Comparison of ENCODE assay signal across 5 cellular contexts in genomic region chr1:120405348-120405747, GRCh38. TPM values are rescaled to one million over a fixed set of nuclear protein-coding genes. Genes with fewer than 3 reads are reported as not detected.
DNase-seq lines count a peak whose midpoint lies in the region; ATAC-seq and TF ChIP-seq lines count a peak whose summit lies in the region.
"Not testable (repeated sequence)": the region's sequence is repeated elsewhere in the genome, so short reads cannot be mapped to it uniquely, and the experiment has no call there.

No MANE protein-coding gene starts in this region.

- H3K36me3 Mint-ChIP-seq in CD4-positive, CD25-positive, alpha-beta regulatory T cell; T-cell; central memory CD8-positive, alpha-beta T cell (ENCODE audit: insufficient read depth); naive thymus-derived CD8-positive, alpha-beta T cell: not testable (repeated sequence)

- not testable (repeated sequence) for DNase-seq in CD4-positive, CD25-positive, alpha-beta regulatory T cell; DND-41; T-cell; central memory CD8-positive, alpha-beta T cell (ENCODE audit: low spot score in 2 of 2); naive thymus-derived CD8-positive, alpha-beta T cell

- H3K9me3 ChIP-seq in CD4-positive, CD25-positive, alpha-beta regulatory T cell (ENCODE audit: control insufficient read depth in 2 of 2, low read length in 2 of 2); DND-41 (ENCODE audit: insufficient read depth, low read length, severe bottlenecking): not testable (repeated sequence)

- H3K4me1 Mint-ChIP-seq in CD4-positive, CD25-positive, alpha-beta regulatory T cell; T-cell; central memory CD8-positive, alpha-beta T cell; naive thymus-derived CD8-positive, alpha-beta T cell: not testable (repeated sequence)

- not testable (repeated sequence) for H2AFZ ChIP-seq in DND-41 (ENCODE audit: low read depth, low read length)

- not testable (repeated sequence) for H4K20me1 ChIP-seq in DND-41 (ENCODE audit: insufficient read depth, low read length)

- H3K4me2 ChIP-seq in DND-41 (ENCODE audit: insufficient read depth, low read length): not testable (repeated sequence)

- H3K27me3 Mint-ChIP-seq in CD4-positive, CD25-positive, alpha-beta regulatory T cell; T-cell; central memory CD8-positive, alpha-beta T cell; naive thymus-derived CD8-positive, alpha-beta T cell: not testable (repeated sequence)

- ATAC-seq in CD4-positive, CD25-positive, alpha-beta regulatory T cell (ENCODE audit: low read depth in 2 of 2): peak; percentile 45 to 63
- ATAC-seq in DND-41 (ENCODE audit: insufficient read depth, low read depth) (peak; percentile 76), T-cell (replicated peaks in 1 of 4) (peak; percentile 65 to 87 (median 76))
- peak; percentile 52 for ATAC-seq in central memory CD8-positive, alpha-beta T cell (replicated peaks; ENCODE audit: extremely low read depth, poor library complexity, severe bottlenecking)
- peak; percentile 47 to 64 for ATAC-seq in naive thymus-derived CD8-positive, alpha-beta T cell

- not testable (repeated sequence) for H3K36me3 ChIP-seq in CD4-positive, CD25-positive, alpha-beta regulatory T cell (ENCODE audit: control insufficient read depth, insufficient read depth, low read length); DND-41 (ENCODE audit: insufficient read depth, low read length)

- not testable (repeated sequence) for H3K4me1 ChIP-seq in CD4-positive, CD25-positive, alpha-beta regulatory T cell (ENCODE audit: control insufficient read depth, insufficient read depth, low read length, poor library complexity, severe bottlenecking); DND-41 (ENCODE audit: insufficient read depth, low read length)

- H3K27ac ChIP-seq in CD4-positive, CD25-positive, alpha-beta regulatory T cell (ENCODE audit: insufficient read depth, low read length, poor library complexity, severe bottlenecking); DND-41 (ENCODE audit: low read length): not testable (repeated sequence)

- TF ChIP-seq CTCF in DND-41 (IDR thresholded peaks at IDR 0.05; ENCODE audit: borderline replicate concordance, extremely low read depth, low read length, poor library complexity, severe bottlenecking): not testable (repeated sequence)

- H3K4me3 Mint-ChIP-seq in CD4-positive, CD25-positive, alpha-beta regulatory T cell; T-cell; central memory CD8-positive, alpha-beta T cell; naive thymus-derived CD8-positive, alpha-beta T cell: not testable (repeated sequence)

- not testable (repeated sequence) for H3K27ac Mint-ChIP-seq in CD4-positive, CD25-positive, alpha-beta regulatory T cell; T-cell; central memory CD8-positive, alpha-beta T cell (ENCODE audit: low read depth); naive thymus-derived CD8-positive, alpha-beta T cell

- H3K79me2 ChIP-seq in DND-41 (ENCODE audit: insufficient read depth, low read length): not testable (repeated sequence)

- H3K27me3 ChIP-seq in CD4-positive, CD25-positive, alpha-beta regulatory T cell (ENCODE audit: control insufficient read depth, insufficient read depth, low read length); DND-41 (ENCODE audit: insufficient read depth, low read length, poor library complexity): not testable (repeated sequence)

- CTCF ChIA-PET in T-cell (lab: Charles Lee): not testable (repeated sequence)

- not testable (repeated sequence) for H3K9me3 Mint-ChIP-seq in CD4-positive, CD25-positive, alpha-beta regulatory T cell; T-cell; central memory CD8-positive, alpha-beta T cell; naive thymus-derived CD8-positive, alpha-beta T cell

- H3K4me3 ChIP-seq in CD4-positive, CD25-positive, alpha-beta regulatory T cell (ENCODE audit: low read depth, low read length); DND-41 (ENCODE audit: low read depth in 1 of 2, low read length in 2 of 2): not testable (repeated sequence)

- H3K9ac ChIP-seq in DND-41 (ENCODE audit: low read depth, low read length): not testable (repeated sequence)

- POLR2A ChIA-PET in T-cell (lab: Charles Lee); naive thymus-derived CD8-positive, alpha-beta T cell (lab: Charles Lee): not testable (repeated sequence)

RNA-seq across cellular contexts. Expression of gene NBPF8, which starts 9.5 kb away (rescaled TPM):
- 44.1 TPM for total RNA-seq in CD4-positive, CD25-positive, alpha-beta regulatory T cell
- 1 to 10 TPM in 3 of 4 donors, under 1 TPM in 1; 0.60 to 2.1 (median 1.5) TPM for polyA plus RNA-seq in CD4-positive, CD25-positive, alpha-beta regulatory T cell
- 10 to 100 TPM; 18.5 to 62.2 (median 50.7) TPM for total RNA-seq in T-cell
- 10 to 100 TPM; 53.2 to 56.0 TPM for total RNA-seq in naive thymus-derived CD8-positive, alpha-beta T cell
- 1 to 10 TPM in 1 of 3 donors, under 1 TPM in 2; 0.22 to 2.8 (median 0.44) TPM for polyA plus RNA-seq in naive thymus-derived CD8-positive, alpha-beta T cell
